In the genomic region with DNA sequence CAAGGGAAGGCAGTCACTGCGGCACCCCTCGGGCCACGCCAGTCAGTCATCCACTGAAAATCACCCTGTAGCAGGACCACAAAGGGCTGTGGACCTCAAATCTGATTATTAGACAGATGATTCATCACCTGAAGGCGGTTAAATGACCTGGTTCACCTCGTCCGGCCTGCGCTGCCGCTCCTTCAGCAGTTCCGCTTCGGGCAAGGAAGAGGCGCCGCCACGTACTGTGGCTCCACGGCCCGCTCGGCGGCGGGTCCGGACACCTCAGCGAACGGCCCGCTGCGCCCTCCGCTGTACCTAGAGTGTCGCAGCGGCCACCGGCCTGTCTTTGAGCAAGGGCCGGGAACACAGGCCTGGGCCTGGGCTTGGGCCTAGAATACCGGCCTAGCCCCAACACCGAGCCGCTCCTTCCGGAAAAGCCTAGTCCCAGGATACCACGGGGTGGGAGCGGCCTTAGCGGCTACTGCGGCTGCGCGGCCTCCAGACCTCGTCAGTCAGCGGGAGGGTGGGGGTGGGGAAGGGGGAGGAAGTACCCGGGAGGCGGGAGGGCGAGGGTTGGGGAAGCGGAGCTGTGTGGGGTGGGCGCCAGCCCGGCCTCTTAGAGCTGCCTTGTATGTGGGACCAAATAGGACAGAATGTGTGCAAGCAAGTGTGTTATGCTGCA, we compare ENCODE assay signal across 9 cellular contexts. TPM values are rescaled to one million over a fixed set of nuclear protein-coding genes. Genes with fewer than 3 reads are reported as not detected.
A peak's percentile ranks its signal among the peaks of the same experiment; 100 is the strongest.
DNase-seq lines count a peak whose midpoint lies in the region; ATAC-seq and TF ChIP-seq lines count a peak whose summit lies in the region.
"Had no signal": no experiment of that assay in that cellular context is flagged by ENCODE, and none has a peak within 500 bp of the region (broad histone marks: within the 10 kb centered on the region; RNA-seq: fewer than 3 reads in every experiment).

A gene with protein sequence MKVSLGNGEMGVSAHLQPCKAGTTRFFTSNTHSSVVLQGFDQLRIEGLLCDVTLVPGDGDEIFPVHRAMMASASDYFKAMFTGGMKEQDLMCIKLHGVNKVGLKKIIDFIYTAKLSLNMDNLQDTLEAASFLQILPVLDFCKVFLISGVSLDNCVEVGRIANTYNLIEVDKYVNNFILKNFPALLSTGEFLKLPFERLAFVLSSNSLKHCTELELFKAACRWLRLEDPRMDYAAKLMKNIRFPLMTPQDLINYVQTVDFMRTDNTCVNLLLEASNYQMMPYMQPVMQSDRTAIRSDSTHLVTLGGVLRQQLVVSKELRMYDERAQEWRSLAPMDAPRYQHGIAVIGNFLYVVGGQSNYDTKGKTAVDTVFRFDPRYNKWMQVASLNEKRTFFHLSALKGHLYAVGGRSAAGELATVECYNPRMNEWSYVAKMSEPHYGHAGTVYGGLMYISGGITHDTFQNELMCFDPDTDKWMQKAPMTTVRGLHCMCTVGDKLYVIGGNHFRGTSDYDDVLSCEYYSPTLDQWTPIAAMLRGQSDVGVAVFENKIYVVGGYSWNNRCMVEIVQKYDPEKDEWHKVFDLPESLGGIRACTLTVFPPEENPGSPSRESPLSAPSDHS (minus strand): TSS at position 436 of the 664 bp plus-strand sequence. CDS start 545 bp downstream, outside the sequence.

- ATAC-seq in GM19035 (IDR thresholded peaks at IDR 0.05; ENCODE audit: unreplicated experiment) (peak; percentile 91), HG03354 (IDR thresholded peaks at IDR 0.05; ENCODE audit: poor library complexity, severe bottlenecking, unreplicated experiment) (peak; percentile 89), lower lobe of right lung (peak; percentile 99)
- ATAC-seq: K562 had no signal

- H3K27ac Mint-ChIP-seq in activated CD4-positive, alpha-beta memory T cell treated with anti-CD3 and anti-CD28 coated beads, Interleukin-2, amount 10 ng/mL, durations not matched to agents 7 days and 5 days, result peak within 1 kb of the TSS; percentile 85

- DNase-seq in AG10803 (ENCODE audit: low read depth) (peak; percentile 92), NCI-H510A (lab: John Stamatoyannopoulos, UW) (peak; percentile 57), lower lobe of right lung (peak; percentile 96)
- peak; percentile 86 for DNase-seq in activated CD4-positive, alpha-beta memory T cell treated with anti-CD3 and anti-CD28 coated beads, Interleukin-2, amount 10 ng/mL, durations not matched to agents 7 days and 5 days
- peak; percentile 63 to 73 (median 69) for DNase-seq in stimulated activated CD4-positive, alpha-beta T cell treated with anti-CD3 and anti-CD28 coated beads, TNF-alpha, amount 100 ng/mL, for 1 hour (ENCODE audit: low read depth in 3 of 3, low spot score in 1 of 3)

- H3K27me3 Mint-ChIP-seq in activated CD4-positive, alpha-beta memory T cell treated with anti-CD3 and anti-CD28 coated beads, Interleukin-2, amount 10 ng/mL, durations not matched to agents 7 days and 5 days, result peaks cover 14% of the 10 kb centered on the region

- H3K27ac ChIP-seq in ectodermal cell (ENCODE audit: insufficient read depth, low read depth, low read length, poor library complexity, severe bottlenecking) (peak within 1 kb of the TSS; percentile 76), lower lobe of right lung (peak within 1 kb of the TSS; percentile 99)

- H3K9me3 ChIP-seq in ectodermal cell (ENCODE audit: control insufficient read depth, low read length) (no peaks in the 10 kb centered on the region), lower lobe of right lung (no peaks in the 10 kb centered on the region)

- H3K4me1 Mint-ChIP-seq in activated CD4-positive, alpha-beta memory T cell treated with anti-CD3 and anti-CD28 coated beads, Interleukin-2, amount 10 ng/mL, durations not matched to agents 7 days and 5 days, result peaks cover 46% of the 10 kb centered on the region

- H3K27me3 ChIP-seq in ectodermal cell (ENCODE audit: control insufficient read depth, insufficient read depth, low read length, poor library complexity, severe bottlenecking), result no peaks in the 10 kb centered on the region
- no peaks in the 10 kb centered on the region for H3K27me3 ChIP-seq in lower lobe of right lung (ENCODE audit: low read depth)

- peak within 1 kb of the TSS; percentile 85 for H3K4me3 Mint-ChIP-seq in activated CD4-positive, alpha-beta memory T cell treated with anti-CD3 and anti-CD28 coated beads, Interleukin-2, amount 10 ng/mL, durations not matched to agents 7 days and 5 days

- peaks cover 32% of the 10 kb centered on the region for H3K36me3 Mint-ChIP-seq in activated CD4-positive, alpha-beta memory T cell treated with anti-CD3 and anti-CD28 coated beads, Interleukin-2, amount 10 ng/mL, durations not matched to agents 7 days and 5 days (ENCODE audit: low read depth)

- CTCF ChIA-PET in activated CD4-positive, alpha-beta memory T cell treated with anti-CD3 and anti-CD28 coated beads, Interleukin-2, amount 10 ng/mL, durations not matched to agents 7 days and 5 days (lab: Charles Lee), result interaction anchor here (0.6 to 4.0 kb wide), 12 partner anchors 8 to 674 kb away, joined by 3 to 39 read pairs (median 3); partner anchors contain the start of gene CDKN2B

- no peaks in the 10 kb centered on the region for H3K9me3 Mint-ChIP-seq in activated CD4-positive, alpha-beta memory T cell treated with anti-CD3 and anti-CD28 coated beads, Interleukin-2, amount 10 ng/mL, durations not matched to agents 7 days and 5 days

- peaks cover 5% of the 10 kb centered on the region for H3K36me3 ChIP-seq in ectodermal cell (ENCODE audit: control insufficient read depth, insufficient read depth, low read length)
- H3K36me3 ChIP-seq in lower lobe of right lung, result peaks cover 6% of the 10 kb centered on the region

- POLR2A ChIA-PET in activated CD4-positive, alpha-beta memory T cell treated with anti-CD3 and anti-CD28 coated beads, Interleukin-2, amount 10 ng/mL, durations not matched to agents 7 days and 5 days (lab: Charles Lee), result interaction anchor here (0.6 to 2.4 kb wide), 14 partner anchors 9 to 460 kb away, joined by 3 to 14 read pairs (median 4); partner anchors contain the start of genes HACD4 and IFNA8

- intact Hi-C loops in lower lobe of right lung (cut with DNase I), result loop anchor here (10.0 kb wide), 1 partner anchor 470 kb away; the partner anchor contains the start of gene MTAP

- H3K4me1 ChIP-seq in ectodermal cell (ENCODE audit: control insufficient read depth, insufficient read depth, low read length) (peaks cover 19% of the 10 kb centered on the region), lower lobe of right lung (peaks cover 49% of the 10 kb centered on the region)

- WGBS in ectodermal cell, 2 experiments, result 0 to 1% methylated on average over 46 of the region's 46 CpGs

- H3K4me3 ChIP-seq in AG10803 (ENCODE audit: low read length) (peak within 1 kb of the TSS; percentile 89), ectodermal cell (ENCODE audit: insufficient read depth, low read depth, low read length) (peak within 1 kb of the TSS; percentile 72), lower lobe of right lung (peak within 1 kb of the TSS; percentile 86)
- H3K4me3 ChIP-seq: K562 had no signal

- TF ChIP-seq CTCF in AG10803 (conservative IDR thresholded peaks at IDR 0.05; ENCODE audit: low read length) (no peak), lower lobe of right lung (IDR thresholded peaks at IDR 0.05) (no peak)

RNA-seq across cellular contexts. Expression of the gene that starts here (rescaled TPM):
- total RNA-seq in activated CD4-positive, alpha-beta memory T cell treated with anti-CD3 and anti-CD28 coated beads, Interleukin-2, amount 10 ng/mL, durations not matched to agents 7 days and 5 days, result 10 to 100 TPM; 17.0 to 18.0 TPM
- 27.7 TPM for polyA plus RNA-seq in ectodermal cell (2013, experiment 1 of 4)
- 30.5 TPM for polyA plus RNA-seq in ectodermal cell (2013, experiment 2 of 4)
- 25.9 TPM for polyA plus RNA-seq in ectodermal cell (2013, experiment 3 of 4)
- polyA plus RNA-seq in ectodermal cell (2013, experiment 4 of 4), result 29.1 TPM
- total RNA-seq in lower lobe of right lung, result 22.7 TPM
- polyA plus RNA-seq: K562 had no signal

Comparison
In these comparisons a context has a peak if more than half of its experiments do, and no peak if none do; other contexts are left out.
1. Peak in every context shown above with its lines: DNase-seq, ATAC-seq, H3K4me3 ChIP-seq and H3K27ac ChIP-seq.